1 cellular context compared by ENCODE assay signal in the genomic region with DNA sequence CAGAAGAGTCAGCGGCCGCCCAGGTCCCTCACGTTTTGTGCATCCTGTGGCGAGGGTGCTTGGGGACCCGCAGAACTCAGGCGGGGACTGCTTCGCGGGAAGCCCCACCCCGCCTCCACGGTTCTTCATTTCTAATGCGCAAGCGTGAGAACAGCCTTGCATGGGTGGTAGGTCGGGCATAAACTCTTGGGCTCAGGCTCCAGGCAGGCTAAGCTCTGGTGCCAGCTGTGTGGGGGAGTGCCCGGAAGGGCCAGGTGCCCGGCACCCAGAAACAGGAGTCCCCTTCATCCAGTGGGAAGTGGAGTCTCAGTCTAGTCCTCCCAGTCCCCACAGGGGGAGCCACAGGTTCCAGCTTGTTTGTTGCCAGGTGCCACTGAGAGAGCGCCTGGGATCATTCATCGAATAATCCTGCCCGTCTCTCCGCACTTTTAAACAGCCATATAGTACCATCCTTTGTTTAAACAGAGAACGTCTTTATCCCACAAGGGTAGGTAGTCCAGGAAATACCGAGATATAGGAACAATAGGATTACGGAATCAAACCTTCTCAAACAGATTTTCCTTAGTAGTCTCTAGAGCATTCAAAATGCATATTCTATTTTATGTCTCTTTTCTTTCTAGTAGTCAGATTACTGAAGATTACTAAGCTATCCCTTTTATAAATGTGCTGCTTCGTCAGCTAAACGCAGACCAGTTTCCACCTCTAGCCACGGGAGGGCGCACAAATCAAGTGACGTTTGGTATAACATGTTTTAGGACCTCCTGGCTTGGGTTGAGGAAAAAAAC.
TF ChIP-seq lines count a peak whose summit lies in the region.

No MANE protein-coding gene starts in this region.

TF ChIP-seq in Ishikawa, 13 proteins besides CTCF, POLR2A, EP300 and RAD21 (continued from another document):
- no peak for TF ChIP-seq CREB1 (IDR thresholded peaks at IDR 0.05; ENCODE audit: low read depth)
- no peak for TF ChIP-seq NFIC (IDR thresholded peaks at IDR 0.05)
TF ChIP-seq in Ishikawa: peak in this region for 0.
